In genomic region chr14:98210045-98210678, GRCh38 we compare ENCODE assay signal across 1 cellular context.
TF ChIP-seq lines count a peak whose summit lies in the region.

No MANE protein-coding gene starts in this region.

TF ChIP-seq in GM12878, 131 proteins besides CTCF, POLR2A, EP300 and RAD21 (continued from another document and continues in another):
- TF ChIP-seq SKIL (IDR thresholded peaks at IDR 0.05; ENCODE audit: low read depth, poor library complexity, severe bottlenecking), result no peak
- TF ChIP-seq ESRRA (IDR thresholded peaks at IDR 0.05; ENCODE audit: low read length), result no peak
- no peak for TF ChIP-seq REST (IDR thresholded peaks at IDR 0.05; ENCODE audit: low read depth, low read length)
- no peak for TF ChIP-seq JUNB (IDR thresholded peaks at IDR 0.05)
- TF ChIP-seq HCFC1 (IDR thresholded peaks at IDR 0.05; ENCODE audit: low read length), result no peak
- no peak for TF ChIP-seq MXI1 (IDR thresholded peaks at IDR 0.05; ENCODE audit: low read depth, low read length)
- no peak for TF ChIP-seq SUPT20H (IDR thresholded peaks at IDR 0.05; ENCODE audit: borderline replicate concordance, control insufficient read depth, low read depth, low read length)
- TF ChIP-seq SPI1 (IDR thresholded peaks at IDR 0.05; ENCODE audit: borderline replicate concordance, insufficient read depth, low read depth, low read length), result peak; percentile 24; the same call in 1 of the 2 replicates
- no peak for TF ChIP-seq WRNIP1 (IDR thresholded peaks at IDR 0.05; ENCODE audit: borderline replicate concordance, low read depth, low read length)
- peak; percentile 80; the same call in 1 of the 2 replicates for TF ChIP-seq RAD51 (IDR thresholded peaks at IDR 0.05)
- TF ChIP-seq E2F8 (IDR thresholded peaks at IDR 0.05; ENCODE audit: low read depth, partially characterized antibody), result no peak
- TF ChIP-seq STAT3 (IDR thresholded peaks at IDR 0.05; ENCODE audit: low read depth, low read length), result no peak
- TF ChIP-seq TCF12 (IDR thresholded peaks at IDR 0.05; ENCODE audit: low read depth, low read length), result no peak
- no peak for TF ChIP-seq TARDBP (IDR thresholded peaks at IDR 0.05; ENCODE audit: borderline replicate concordance)
- TF ChIP-seq ZBTB33 (IDR thresholded peaks at IDR 0.05), result no peak
- TF ChIP-seq MTA2 (IDR thresholded peaks at IDR 0.05; ENCODE audit: low read depth), result no peak
- peak; percentile 38; the same call in 1 of the 2 replicates for TF ChIP-seq CREM (IDR thresholded peaks at IDR 0.05; ENCODE audit: low read depth)
- TF ChIP-seq NBN (IDR thresholded peaks at IDR 0.05), result 0 out of 2 replicates have a peak, but pooled peaks have one; percentile 25
- TF ChIP-seq BMI1 (IDR thresholded peaks at IDR 0.05; ENCODE audit: borderline replicate concordance), result no peak
- 0 out of 2 replicates have a peak, but pooled peaks have one; percentile 30 for TF ChIP-seq IKZF1 (conservative IDR thresholded peaks at IDR 0.05)
- no peak for TF ChIP-seq ZBTB40 (IDR thresholded peaks at IDR 0.05; ENCODE audit: borderline replicate concordance)
- TF ChIP-seq POLR2AphosphoS2 (IDR thresholded peaks at IDR 0.05; ENCODE audit: low read depth, low read length), result no peak
- no peak for TF ChIP-seq BCL3 (IDR thresholded peaks at IDR 0.05; ENCODE audit: borderline replicate concordance, insufficient read depth, low read depth, low read length, poor library complexity, severe bottlenecking)
- peak; percentile 58; the same call in 1 of the 2 replicates for TF ChIP-seq NR2F1 (conservative IDR thresholded peaks at IDR 0.05)
- no peak for TF ChIP-seq RFX5 (IDR thresholded peaks at IDR 0.05; ENCODE audit: low read depth, low read length)
- TF ChIP-seq CREB1 (IDR thresholded peaks at IDR 0.05; ENCODE audit: low read depth), result no peak
- TF ChIP-seq KAT2A (conservative IDR thresholded peaks at IDR 0.05; ENCODE audit: control insufficient read depth, low read depth, low read length), result no peak
- TF ChIP-seq PAX5 (IDR thresholded peaks at IDR 0.05; ENCODE audit: borderline replicate concordance, low read depth, low read length), result no peak
- no peak for TF ChIP-seq IRF3 (IDR thresholded peaks at IDR 0.05)
- TF ChIP-seq TAF1 (IDR thresholded peaks at IDR 0.05; ENCODE audit: borderline replicate concordance, low read depth, low read length), result no peak
- TF ChIP-seq EZH2 (IDR thresholded peaks at IDR 0.05; ENCODE audit: borderline replicate concordance, control insufficient read depth, low read depth, low read length), result no peak
- TF ChIP-seq YBX1 (IDR thresholded peaks at IDR 0.05), result no peak
- TF ChIP-seq PRDM15 (CRISPR knock-in tag; IDR thresholded peaks at IDR 0.05), result no peak
